Comparison of ENCODE assay signal across 19 cellular contexts in genomic region chr1:53580739-53581475, GRCh38.
"Had no signal": no experiment of that assay in that cellular context is flagged by ENCODE, and none has a peak within 500 bp of the region (broad histone marks: within the 10 kb centered on the region; RNA-seq: fewer than 3 reads in every experiment).

No MANE protein-coding gene starts in this region.

- DNase-seq: activated CD4-positive, alpha-beta T cell treated with anti-CD3 and anti-CD28 coated beads, Interleukin-2, amount 50 U/mL, for 1 hour; activated CD4-positive, CD25-positive, alpha-beta regulatory T cell; activated T-cell treated with anti-CD3 and anti-CD28 coated beads, Interleukin-2, amount 50 U/mL, for 4 hours; adrenal gland; central memory CD4-positive, alpha-beta T cell; effector memory CD4-positive, alpha-beta T cell; left cardiac atrium; naive B cell; nucleus accumbens; right lobe of liver; stimulated activated CD4-positive, alpha-beta T cell treated with anti-CD3 and anti-CD28 coated beads, Interleukin-12 subunit alpha, Interleukin-12 subunit beta, amount 100 ng/mL, for 4 hours; stimulated activated naive CD4-positive, alpha-beta T cell; substantia nigra; T-helper 17 cell had no signal

- H3K36me3 Mint-ChIP-seq: naive B cell had no signal

- H3K9me3 Mint-ChIP-seq: activated T-cell treated with anti-CD3 and anti-CD28 coated beads, Interleukin-2, amount 50 U/mL, for 4 hours; naive B cell had no signal

- H3K4me3 Mint-ChIP-seq: activated T-cell treated with anti-CD3 and anti-CD28 coated beads, Interleukin-2, amount 50 U/mL, for 4 hours; naive B cell; T-helper 17 cell had no signal

- H3K36me3 ChIP-seq: adrenal gland, gastroesophageal sphincter, right lobe of liver had no signal

- H3K4me1 ChIP-seq: adrenal gland, gastroesophageal sphincter, psoas muscle, right lobe of liver had no signal

- H3K27me3 ChIP-seq: adrenal gland, body of pancreas, gastroesophageal sphincter, right lobe of liver had no signal

- ATAC-seq: activated T-cell treated with anti-CD3 and anti-CD28 coated beads, Interleukin-2, amount 50 U/mL, for 4 hours; body of pancreas; gastroesophageal sphincter; left cardiac atrium; psoas muscle; right lobe of liver; T-helper 17 cell had no signal

- H3K27ac ChIP-seq: adrenal gland, epithelial cell of prostate, gastroesophageal sphincter, psoas muscle, right lobe of liver had no signal

- H3K4me3 ChIP-seq: adrenal gland, body of pancreas, gastroesophageal sphincter, lung, psoas muscle, right lobe of liver had no signal

- H3K27ac Mint-ChIP-seq: naive B cell, T-helper 17 cell had no signal

- H3K9me3 ChIP-seq: adrenal gland, body of pancreas, gastroesophageal sphincter, psoas muscle, right lobe of liver had no signal
